In genomic region chr2:233051241-233052149, GRCh38 we compare ENCODE assay signal across 1 cellular context.
TF ChIP-seq lines count a peak whose summit lies in the region.

No MANE protein-coding gene starts in this region.

TF ChIP-seq in WTC11, 78 proteins besides CTCF, POLR2A, EP300 and RAD21 (continued from another document and continues in another):
- TF ChIP-seq ARID4B (CRISPR knock-in tag; IDR thresholded peaks at IDR 0.05; ENCODE audit: borderline replicate concordance) (0 out of 2 replicates have a peak, but pooled peaks have one; percentile 34), MAX (CRISPR knock-in tag; IDR thresholded peaks at IDR 0.05) (peak; percentile 71), CBFB (CRISPR knock-in tag; IDR thresholded peaks at IDR 0.05; ENCODE audit: low read depth) (no peak), ZSCAN18 (CRISPR knock-in tag; IDR thresholded peaks at IDR 0.05) (no peak), ETV6 (CRISPR knock-in tag; IDR thresholded peaks at IDR 0.05) (no peak), NR2C2 (CRISPR knock-in tag; IDR thresholded peaks at IDR 0.05) (0 out of 2 replicates have a peak, but pooled peaks have one; percentile 13), JUN (CRISPR knock-in tag; IDR thresholded peaks at IDR 0.05) (no peak), ZNF532 (CRISPR knock-in tag; IDR thresholded peaks at IDR 0.05; ENCODE audit: borderline replicate concordance) (no peak), E2F5 (CRISPR knock-in tag; IDR thresholded peaks at IDR 0.05) (no peak), ATF2 (CRISPR knock-in tag; IDR thresholded peaks at IDR 0.05; ENCODE audit: borderline replicate concordance, low read depth) (no peak), FOXK1 (CRISPR knock-in tag; IDR thresholded peaks at IDR 0.05) (0 out of 2 replicates have a peak, but pooled peaks have one; percentile 60), USF2 (CRISPR knock-in tag; IDR thresholded peaks at IDR 0.05) (no peak), PRDM15 (CRISPR knock-in tag; IDR thresholded peaks at IDR 0.05) (peak; percentile 93), ZMAT4 (CRISPR knock-in tag; IDR thresholded peaks at IDR 0.05) (no peak), ZNF423 (CRISPR knock-in tag; IDR thresholded peaks at IDR 0.05) (no peak), NFATC4 (CRISPR knock-in tag; IDR thresholded peaks at IDR 0.05) (no peak), NFE2L1 (CRISPR knock-in tag; IDR thresholded peaks at IDR 0.05) (peak; percentile 37; the same call in 1 of the 2 replicates), FOXP4 (CRISPR knock-in tag; IDR thresholded peaks at IDR 0.05) (peak; percentile 93), PREB (CRISPR knock-in tag; IDR thresholded peaks at IDR 0.05; ENCODE audit: borderline replicate concordance) (no peak), USF1 (CRISPR knock-in tag; IDR thresholded peaks at IDR 0.05) (no peak), CREB1 (CRISPR knock-in tag; IDR thresholded peaks at IDR 0.05) (peak; percentile 46; the same call in 1 of the 2 replicates), FOXP1 (CRISPR knock-in tag; IDR thresholded peaks at IDR 0.05; ENCODE audit: borderline replicate concordance) (peak; percentile 91; the same call in 1 of the 2 replicates), ZNF263 (CRISPR knock-in tag; IDR thresholded peaks at IDR 0.05; ENCODE audit: low read depth) (no peak), HMGXB4 (CRISPR knock-in tag; IDR thresholded peaks at IDR 0.05) (no peak), IRF2 (CRISPR knock-in tag; IDR thresholded peaks at IDR 0.05; ENCODE audit: borderline replicate concordance, low read depth) (no peak)
